Comparison of ENCODE assay signal across 1 cellular context in genomic region chr5:150457112-150457511, GRCh38.
TF ChIP-seq lines count a peak whose summit lies in the region.

No MANE protein-coding gene starts in this region.

TF ChIP-seq in H1, 55 proteins besides CTCF, POLR2A, EP300 and RAD21:
- peak; percentile 50; the same call in 1 of the 2 replicates for TF ChIP-seq TEAD4 (IDR thresholded peaks at IDR 0.05; ENCODE audit: low read depth, low read length)
- TF ChIP-seq BCL11A (IDR thresholded peaks at IDR 0.05; ENCODE audit: low read depth in 2 of 2, low read length in 2 of 2) = no peak
